Comparison of ENCODE assay signal across 29 cellular contexts in genomic region chr9:15389636-15390035, GRCh38.
"Had no signal": no experiment of that assay in that cellular context is flagged by ENCODE, and none has a peak within 500 bp of the region (broad histone marks: within the 10 kb centered on the region; RNA-seq: fewer than 3 reads in every experiment).

No MANE protein-coding gene starts in this region.

- DNase-seq: activated CD4-positive, alpha-beta memory T cell treated with anti-CD3 and anti-CD28 coated beads, Interleukin-2, amount 10 ng/mL, durations not matched to agents 7 days and 5 days; activated CD4-positive, alpha-beta T cell treated with anti-CD3 and anti-CD28 coated beads for 1 hour; activated CD4-positive, alpha-beta T cell treated with anti-CD3 and anti-CD28 coated beads for 4 hours; activated CD4-positive, alpha-beta T cell treated with anti-CD3 and anti-CD28 coated beads, Interleukin-2, amount 10 ng/mL, durations not matched to agents 7 days and 5 days; activated CD4-positive, alpha-beta T cell treated with anti-CD3 and anti-CD28 coated beads, Interleukin-2, amount 50 U/mL, for 4 hours; activated CD8-positive, alpha-beta memory T cell treated with anti-CD3 and anti-CD28 coated beads, Interleukin-2, amount 50 U/mL, for 48 hours; activated effector memory CD4-positive, alpha-beta T cell treated with Interleukin-2 at 50 U/mL for 16 hours; activated gamma-delta T cell treated with Interleukin-2 at 50 U/mL for 16 hours; activated naive CD4-positive, alpha-beta T cell treated with anti-CD3 and anti-CD28 coated beads, Interleukin-2, amount 50 U/mL, for 16 hours; activated naive CD4-positive, alpha-beta T cell treated with Interleukin-2 at 50 U/mL for 16 hours; activated T-cell treated with anti-CD3 and anti-CD28 coated beads for 4 hours; activated T-cell treated with anti-CD3 and anti-CD28 coated beads, Interleukin-2, amount 50 U/mL, for 24 hours; amniotic stem cell; anterior cingulate cortex; cortex of kidney; dermis blood vessel endothelial cell; effector CD8-positive, alpha-beta T cell; T-helper 2 cell had no signal

- FAIRE-seq: astrocyte, bronchial epithelial cell, endometrium, endothelial cell of umbilical vein had no signal

- H3K4me1 ChIP-seq: foreskin keratinocyte, gastroesophageal sphincter had no signal

- H3K4me3 ChIP-seq: gastroesophageal sphincter had no signal

- H3K36me3 ChIP-seq: brain microvascular endothelial cell, gastroesophageal sphincter had no signal

- ATAC-seq: activated T-helper 17 cell treated with anti-CD3 and anti-CD28 coated beads, Interleukin-2, amount 50 U/mL, for 72 hours; gastroesophageal sphincter; WTC11 had no signal

- H3K27me3 ChIP-seq: brain microvascular endothelial cell, foreskin keratinocyte, gastroesophageal sphincter had no signal

- H3K27ac ChIP-seq: brain microvascular endothelial cell, epithelial cell of prostate, foreskin keratinocyte, gastroesophageal sphincter, VCaP had no signal

- H3K9me3 ChIP-seq: gastroesophageal sphincter had no signal
